Comparison of ENCODE assay signal across 1 cellular context in genomic region chr14:50303744-50304471, GRCh38.
TF ChIP-seq lines count a peak whose summit lies in the region.

No MANE protein-coding gene starts in this region.

TF ChIP-seq in HepG2, 621 proteins besides CTCF, POLR2A, EP300 and RAD21 (continued from another document and continues in another):
- TF ChIP-seq THRA (CRISPR knock-in tag; IDR thresholded peaks at IDR 0.05; ENCODE audit: borderline replicate concordance) (peak; percentile 27; the same call in 1 of the 2 replicates), ZNF460 (CRISPR knock-in tag; IDR thresholded peaks at IDR 0.05; ENCODE audit: borderline replicate concordance) (no peak), CAMTA2 (CRISPR knock-in tag; IDR thresholded peaks at IDR 0.05; ENCODE audit: borderline replicate concordance) (no peak), E2F1 (CRISPR knock-in tag; IDR thresholded peaks at IDR 0.05) (no peak), SRSF4 (IDR thresholded peaks at IDR 0.05; ENCODE audit: low read depth, low read length, poor library complexity, severe bottlenecking) (no peak), GMEB1 (CRISPR knock-in tag; IDR thresholded peaks at IDR 0.05; ENCODE audit: borderline replicate concordance) (0 out of 2 replicates have a peak, but pooled peaks have one; percentile 28), ZNF556 (CRISPR knock-in tag; IDR thresholded peaks at IDR 0.05; ENCODE audit: borderline replicate concordance) (no peak), MNT (IDR thresholded peaks at IDR 0.05) (no peak), ZNF431 (CRISPR knock-in tag; IDR thresholded peaks at IDR 0.05; ENCODE audit: borderline replicate concordance, low read depth) (no peak), KDM2A (CRISPR knock-in tag; IDR thresholded peaks at IDR 0.05; ENCODE audit: borderline replicate concordance, low read depth) (no peak), SNAPC2 (CRISPR knock-in tag; IDR thresholded peaks at IDR 0.05) (no peak), GATAD2A (CRISPR knock-in tag; IDR thresholded peaks at IDR 0.05) (peak; percentile 93), U2AF2 (IDR thresholded peaks at IDR 0.05; ENCODE audit: low read depth, low read length) (no peak), GABPB1 (CRISPR knock-in tag; IDR thresholded peaks at IDR 0.05) (no peak; the same call in 1 of the 2 replicates), ARNT2 (CRISPR knock-in tag; IDR thresholded peaks at IDR 0.05; ENCODE audit: low read depth) (0 out of 2 replicates have a peak, but pooled peaks have one; percentile 28), KDM6A (CRISPR knock-in tag; IDR thresholded peaks at IDR 0.05; ENCODE audit: low read depth) (no peak), ZNF362 (CRISPR knock-in tag; IDR thresholded peaks at IDR 0.05; ENCODE audit: borderline replicate concordance) (peak; percentile 29; the same call in 1 of the 2 replicates), ZBTB14 (CRISPR knock-in tag; IDR thresholded peaks at IDR 0.05) (no peak), TEAD2 (CRISPR knock-in tag; IDR thresholded peaks at IDR 0.05) (no peak), ZNF563 (CRISPR knock-in tag; IDR thresholded peaks at IDR 0.05) (no peak), ZNF597 (CRISPR knock-in tag; IDR thresholded peaks at IDR 0.05) (no peak), POLR2AphosphoS2 (IDR thresholded peaks at IDR 0.05; ENCODE audit: low read depth, low read length) (no peak), KLF6 (CRISPR knock-in tag; IDR thresholded peaks at IDR 0.05) (no peak), ZNF703 (CRISPR knock-in tag; IDR thresholded peaks at IDR 0.05; ENCODE audit: borderline replicate concordance) (no peak), ZNF512B (CRISPR knock-in tag; IDR thresholded peaks at IDR 0.05; ENCODE audit: borderline replicate concordance) (0 out of 2 replicates have a peak, but pooled peaks have one; percentile 35), GZF1 (CRISPR knock-in tag; IDR thresholded peaks at IDR 0.05) (no peak), NFE2L1 (CRISPR knock-in tag; IDR thresholded peaks at IDR 0.05; ENCODE audit: borderline replicate concordance) (no peak), GPN1 (CRISPR knock-in tag; IDR thresholded peaks at IDR 0.05; ENCODE audit: borderline replicate concordance) (no peak), TRAFD1 (CRISPR knock-in tag; IDR thresholded peaks at IDR 0.05; ENCODE audit: borderline replicate concordance) (no peak), ZNF101 (CRISPR knock-in tag; IDR thresholded peaks at IDR 0.05; ENCODE audit: borderline replicate concordance, low read depth) (no peak), GMEB2 (CRISPR knock-in tag; IDR thresholded peaks at IDR 0.05; ENCODE audit: low read depth) (no peak), TFE3 (CRISPR knock-in tag; IDR thresholded peaks at IDR 0.05) (peak; percentile 66), ZNF17 (CRISPR knock-in tag; IDR thresholded peaks at IDR 0.05) (no peak), MTERF4 (CRISPR knock-in tag; IDR thresholded peaks at IDR 0.05) (no peak), SP2 (CRISPR knock-in tag; IDR thresholded peaks at IDR 0.05) (no peak), ZNF570 (CRISPR knock-in tag; IDR thresholded peaks at IDR 0.05; ENCODE audit: borderline replicate concordance) (no peak), MATR3 (CRISPR knock-in tag; IDR thresholded peaks at IDR 0.05) (no peak)
